In the genomic region with DNA sequence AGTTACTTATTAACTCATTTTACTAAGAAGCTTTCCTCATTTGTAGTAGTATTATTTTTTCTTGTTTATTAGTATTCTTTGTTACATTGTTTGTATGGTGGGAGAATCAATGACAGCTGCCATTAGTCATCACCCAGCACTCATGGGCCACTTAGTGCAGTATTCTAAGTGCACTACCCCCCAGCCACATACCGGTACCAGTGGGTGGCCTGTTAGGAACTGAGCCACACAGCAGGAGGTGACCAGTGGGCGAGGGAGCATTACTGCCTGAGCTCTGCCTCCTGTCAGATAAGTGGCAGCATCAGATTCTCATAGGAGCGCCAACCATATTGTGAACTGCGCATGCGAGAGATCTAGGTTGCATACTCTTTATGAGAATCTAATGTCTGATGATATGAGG, we compare ENCODE assay signal across 2 cellular contexts.
TF ChIP-seq lines count a peak whose summit lies in the region.

No MANE protein-coding gene starts in this region.

TF ChIP-seq in GM12891, 5 proteins besides CTCF, POLR2A, EP300 and RAD21:
- TF ChIP-seq PAX5 (IDR thresholded peaks at IDR 0.05; ENCODE audit: insufficient read depth, low read length, severe bottlenecking): no peak
- TF ChIP-seq POLR2AphosphoS5 (IDR thresholded peaks at IDR 0.05; ENCODE audit: low read depth, low read length): no peak
- TF ChIP-seq POU2F2 (IDR thresholded peaks at IDR 0.05; ENCODE audit: low read depth, low read length): no peak
- TF ChIP-seq SPI1 (IDR thresholded peaks at IDR 0.05; ENCODE audit: low read depth, low read length): no peak
- no peak for TF ChIP-seq TAF1 (IDR thresholded peaks at IDR 0.05; ENCODE audit: low read depth, low read length)
TF ChIP-seq in GM12891: peak in this region for 0.

TF ChIP-seq in K562, 482 proteins besides CTCF, POLR2A, EP300 and RAD21:
- no peak for TF ChIP-seq LCOR (CRISPR knock-in tag; IDR thresholded peaks at IDR 0.05)
- TF ChIP-seq CBFA2T3 (IDR thresholded peaks at IDR 0.05): 0 out of 2 replicates have a peak, but pooled peaks have one; percentile 10
